7 cellular contexts compared by ENCODE assay signal in genomic region chr7:112449353-112449752, GRCh38. TPM values are rescaled to one million over a fixed set of nuclear protein-coding genes. Genes with fewer than 3 reads are reported as not detected.
DNase-seq lines count a peak whose midpoint lies in the region; ATAC-seq and TF ChIP-seq lines count a peak whose summit lies in the region.

No MANE protein-coding gene starts in this region.

- no peaks in the 10 kb centered on the region for H4K20me1 ChIP-seq in HCT116 (ENCODE audit: insufficient read depth)

- H3K4me3 ChIP-seq in HCT116 (replicated peaks in 1 of 2; ENCODE audit: low read depth in 1 of 2, low read length in 2 of 2) (peak overlapping the region; percentile 94 to 97), breast epithelium (peak overlapping the region in 2 of 3 donors; percentile 97 to 99), mesenchymal stem cell (ENCODE audit: insufficient read depth in 1 of 2, low read depth in 1 of 2, low read length in 2 of 2) (peak overlapping the region in 1 of 2 experiments; percentile 95)

- TF ChIP-seq CTCF in HCT116 (IDR thresholded peaks at IDR 0.05 in 2 of 3, conservative IDR thresholded peaks at IDR 0.05 in 1 of 3; ENCODE audit: borderline replicate concordance in 1 of 3, insufficient read depth in 1 of 3, low read depth in 2 of 3, low read length in 2 of 3) (no peak), breast epithelium (IDR thresholded peaks at IDR 0.05) (no peak)

- H2BK120ac ChIP-seq in mesenchymal stem cell (ENCODE audit: low read depth, low read length): no peak overlapping the region

- no peak overlapping the region for H2BK15ac ChIP-seq in mesenchymal stem cell (ENCODE audit: low read depth, poor library complexity, severe bottlenecking)

- no peaks in the 10 kb centered on the region for H3K9me2 ChIP-seq in HCT116 (ENCODE audit: insufficient read depth)

- no peak overlapping the region for H4K91ac ChIP-seq in mesenchymal stem cell (ENCODE audit: low read length)

- H3K23ac ChIP-seq in mesenchymal stem cell (ENCODE audit: low read length in 2 of 2): no peak overlapping the region

- 90% methylated on average over 2 of the region's 5 CpGs for WGBS in mesenchymal stem cell

- in situ Hi-C loops in SK-MEL-5 (cut with HindIII; ENCODE audit: low pct_unique_long_range_greater_than_20kb, low sequenced_read_pairs): no loop called here

- H3K27me3 ChIP-seq in HCT116 (ENCODE audit: insufficient read depth, low read length) (no peaks in the 10 kb centered on the region), breast epithelium (no peaks in the 10 kb centered on the region), mesenchymal stem cell (ENCODE audit: control insufficient read depth in 1 of 2, insufficient read depth in 1 of 2, low read length in 2 of 2) (no peaks in the 10 kb centered on the region)

- peak; percentile 27 for ATAC-seq in HCT116
- ATAC-seq in stimulated activated memory B cell treated with anti-CD40 and anti-IgM and Interleukin-4, amounts not matched to agents 10 μg/mL and 1 μg/mL and 100 μg/mL, for 72 hours: no peak
- no peak for ATAC-seq in GM18517 (IDR thresholded peaks at IDR 0.05; ENCODE audit: unreplicated experiment)

- H3K36me3 ChIP-seq in HCT116 (ENCODE audit: control insufficient read depth in 1 of 2, insufficient read depth in 2 of 2, low read length in 2 of 2): no peaks in the 10 kb centered on the region
- H3K36me3 ChIP-seq in breast epithelium: no peaks in the 10 kb centered on the region
- no peaks in the 10 kb centered on the region for H3K36me3 ChIP-seq in mesenchymal stem cell (ENCODE audit: control insufficient read depth in 1 of 2, insufficient read depth in 2 of 2, low read depth in 1 of 2, low read length in 2 of 2)

- TF ChIP-seq RAD21 in HCT116 (IDR thresholded peaks at IDR 0.05; ENCODE audit: low read depth): no peak

- peak overlapping the region; percentile 92 for H3K4me3 Mint-ChIP-seq in stimulated activated memory B cell treated with anti-CD40 and anti-IgM and Interleukin-4, amounts not matched to agents 10 μg/mL and 1 μg/mL and 100 μg/mL, for 72 hours

- H3K4me2 ChIP-seq in HCT116 (ENCODE audit: low read length): peak overlapping the region; percentile 90
- no peak overlapping the region for H3K4me2 ChIP-seq in mesenchymal stem cell (ENCODE audit: low read length, poor library complexity, severe bottlenecking)

- no peaks in the 10 kb centered on the region for H3K9me3 Mint-ChIP-seq in stimulated activated memory B cell treated with anti-CD40 and anti-IgM and Interleukin-4, amounts not matched to agents 10 μg/mL and 1 μg/mL and 100 μg/mL, for 72 hours

- no peak overlapping the region for H3K18ac ChIP-seq in mesenchymal stem cell (ENCODE audit: low read depth in 1 of 2, low read length in 2 of 2)

- TF ChIP-seq POLR2A in HCT116 (IDR thresholded peaks at IDR 0.05; ENCODE audit: borderline replicate concordance, extremely low read depth, insufficient read depth, insufficient read length) (no peak), breast epithelium (IDR thresholded peaks at IDR 0.05) (no peak)

- RAD21 ChIA-PET in HCT116 (lab: Charles Lee; ENCODE audit: low non-redundant PET in 1 of 2, low total read pairs in 2 of 2, uncharacterized antibody in 2 of 2, unreplicated experiment in 2 of 2): interaction anchor here in 1 of 2 experiments (0.6 kb wide), 1 partner anchor 22 kb away, joined by 4 read pairs; no protein-coding TSS in a partner anchor

- peak overlapping the region; percentile 98 for H3K27ac Mint-ChIP-seq in stimulated activated memory B cell treated with anti-CD40 and anti-IgM and Interleukin-4, amounts not matched to agents 10 μg/mL and 1 μg/mL and 100 μg/mL, for 72 hours

- H3K4me1 Mint-ChIP-seq in stimulated activated memory B cell treated with anti-CD40 and anti-IgM and Interleukin-4, amounts not matched to agents 10 μg/mL and 1 μg/mL and 100 μg/mL, for 72 hours: peaks cover 34% of the 10 kb centered on the region

- H3K79me1 ChIP-seq in mesenchymal stem cell (replicated peaks; ENCODE audit: low read length, poor library complexity, severe bottlenecking): no peaks in the 10 kb centered on the region

- no peaks in the 10 kb centered on the region for H3K36me3 Mint-ChIP-seq in stimulated activated memory B cell treated with anti-CD40 and anti-IgM and Interleukin-4, amounts not matched to agents 10 μg/mL and 1 μg/mL and 100 μg/mL, for 72 hours

- H3K4me1 ChIP-seq in HCT116 (ENCODE audit: control insufficient read depth in 1 of 2, insufficient read depth in 2 of 2, low read length in 2 of 2) (peaks cover 18 to 32% of the 10 kb centered on the region in 2 experiments), breast epithelium (no peaks in the 10 kb centered on the region), mesenchymal stem cell (ENCODE audit: control insufficient read depth, insufficient read depth, low read depth, low read length) (peaks cover 3% of the 10 kb centered on the region)

- no peak overlapping the region for H3K4ac ChIP-seq in mesenchymal stem cell (ENCODE audit: low read depth in 1 of 2, low read length in 2 of 2)

- H2BK12ac ChIP-seq in mesenchymal stem cell (ENCODE audit: low read length in 2 of 2): no peak overlapping the region

- no TSS peak for BruUV-seq in HCT116 (replicated peaks; lab: Mats Ljungman, UMichigan)

- no peak overlapping the region for H3K14ac ChIP-seq in mesenchymal stem cell (ENCODE audit: low read length in 2 of 2)

- intact Hi-C loops in HCT116 (cut with micrococcal nuclease) (no loop called here), breast epithelium (cut with DNase I; ENCODE audit: low total_unique reads) (no loop called here)

- H2AK5ac ChIP-seq in mesenchymal stem cell (ENCODE audit: low read length, severe bottlenecking): no peak overlapping the region

- H2BK5ac ChIP-seq in mesenchymal stem cell (ENCODE audit: low read depth, low read length, poor library complexity, severe bottlenecking): no peak overlapping the region

- POLR2A ChIA-PET in HCT116 (lab: Charles Lee): interaction anchor here (1.0 to 3.1 kb wide), 4 partner anchors 12 to 696 kb away, joined by 3 to 27 read pairs (median 12); no protein-coding TSS in a partner anchor

- H3K9me3 ChIP-seq in HCT116 (ENCODE audit: control insufficient read depth in 1 of 2, insufficient read depth in 1 of 2, low read depth in 1 of 2, low read length in 2 of 2) (no peaks in the 10 kb centered on the region), breast epithelium (no peaks in the 10 kb centered on the region), mesenchymal stem cell (ENCODE audit: control insufficient read depth, low read length) (no peaks in the 10 kb centered on the region)

- peaks cover 40% of the 10 kb centered on the region for H3K79me2 ChIP-seq in HCT116 (ENCODE audit: insufficient read depth, low read length)

- no peak overlapping the region for H4K8ac ChIP-seq in mesenchymal stem cell (ENCODE audit: low read length)

- peak; percentile 59 for DNase-seq in HCT116 (ENCODE audit: low read depth, low spot score)
- DNase-seq in SK-MEL-5 (ENCODE audit: low read depth, low spot score): peak; percentile 19
- no peak for DNase-seq in breast epithelium (ENCODE audit: low spot score in 2 of 2)
- no peak for DNase-seq in mesenchymal stem cell
- no peak for DNase-seq in GM19240 (ENCODE audit: insufficient read length, low spot score)

- H2AFZ ChIP-seq in HCT116 (ENCODE audit: low read depth, low read length, poor library complexity, severe bottlenecking): peak overlapping the region; percentile 27
- no peak overlapping the region for H2AFZ ChIP-seq in mesenchymal stem cell (ENCODE audit: low read depth, low read length)

- H3K27ac ChIP-seq in HCT116 (ENCODE audit: low read depth, low read length): peak overlapping the region; percentile 45
- H3K27ac ChIP-seq in breast epithelium: peak overlapping the region; percentile 99
- no peak overlapping the region for H3K27ac ChIP-seq in mesenchymal stem cell (ENCODE audit: low read length, poor library complexity, severe bottlenecking)

- peak overlapping the region; percentile 97 for H3K9ac ChIP-seq in HCT116 (ENCODE audit: low read length)
- peak overlapping the region; percentile 99 for H3K9ac ChIP-seq in mesenchymal stem cell (ENCODE audit: low read length)

- H3K27me3 Mint-ChIP-seq in stimulated activated memory B cell treated with anti-CD40 and anti-IgM and Interleukin-4, amounts not matched to agents 10 μg/mL and 1 μg/mL and 100 μg/mL, for 72 hours: no peaks in the 10 kb centered on the region

- CTCF ChIA-PET in HCT116 (lab: Charles Lee): no interaction called here

TF ChIP-seq in HCT116, 20 proteins besides CTCF, POLR2A, EP300 and RAD21 (continues in another document):
- peak; percentile 66 for TF ChIP-seq SP1 (IDR thresholded peaks at IDR 0.05; ENCODE audit: low read depth)
- peak; percentile 69 for TF ChIP-seq CBX3 (IDR thresholded peaks at IDR 0.05; ENCODE audit: low read depth)
- peak; percentile 94 for TF ChIP-seq FOSL1 (IDR thresholded peaks at IDR 0.05; ENCODE audit: low read depth)
- no peak for TF ChIP-seq ELF1 (IDR thresholded peaks at IDR 0.05; ENCODE audit: borderline replicate concordance, low read depth)
- TF ChIP-seq JUND (IDR thresholded peaks at IDR 0.05): peak; percentile 93
- peak; percentile 87 for TF ChIP-seq TCF7L2 (IDR thresholded peaks at IDR 0.05; ENCODE audit: borderline replicate concordance, extremely low read depth, insufficient read depth, insufficient read length)
- TF ChIP-seq ZFX (IDR thresholded peaks at IDR 0.05): no peak
- TF ChIP-seq SRF (IDR thresholded peaks at IDR 0.05; ENCODE audit: low read depth): peak; percentile 68
- no peak for TF ChIP-seq ATF3 (IDR thresholded peaks at IDR 0.05)
- TF ChIP-seq SIN3A (IDR thresholded peaks at IDR 0.05; ENCODE audit: low read depth): peak; percentile 57

RNA-seq across cellular contexts. Expression of gene IFRD1, which starts 0.9 kb away (rescaled TPM):
- 43.6 TPM for total RNA-seq in HCT116 (2021; ENCODE audit: unreplicated experiment)
- polyA plus RNA-seq in HCT116 (2012): 17.2 and 26.3 TPM in 2 replicates
- total RNA-seq in SK-MEL-5 (2014; rRNA removed; shearing (Covaris generic)): 64.7 and 69.3 TPM in 2 replicates
- polyA plus RNA-seq in SK-MEL-5 (2015; cell fraction: cytosol; rRNA removed): 60.1 and 66.4 TPM in 2 replicates
- polyA plus RNA-seq in SK-MEL-5 (2015; cell fraction: nucleus; rRNA removed): 372 and 376 TPM in 2 replicates
- 100 to 1,000 TPM in 1 of 3 donors, 10 to 100 TPM in 2; 82.7 to 146 (median 91.8) TPM for total RNA-seq in breast epithelium
- polyA plus RNA-seq in mesenchymal stem cell (2013, experiment 1 of 2): 25.6 TPM
- polyA plus RNA-seq in mesenchymal stem cell (2013, experiment 2 of 2): 26.0 TPM

RNA-seq across cellular contexts. Expression of gene LSMEM1, which starts 31.4 kb away (rescaled TPM):
- 1.6 TPM for total RNA-seq in HCT116 (2021; ENCODE audit: unreplicated experiment)
- polyA plus RNA-seq in HCT116 (2012): 0.25 and 0.26 TPM in 2 replicates
- total RNA-seq in SK-MEL-5 (2014; rRNA removed; shearing (Covaris generic)): 0.98 and 1.2 TPM in 2 replicates
- polyA plus RNA-seq in SK-MEL-5 (2015; cell fraction: cytosol; rRNA removed): 0.50 and 1.0 TPM in 2 replicates
- 33.6 and 38.8 TPM in 2 replicates for polyA plus RNA-seq in SK-MEL-5 (2015; cell fraction: nucleus; rRNA removed)
- total RNA-seq in breast epithelium: 1 to 10 TPM; 2.3 to 3.6 (median 2.9) TPM
- 0.50 TPM for polyA plus RNA-seq in mesenchymal stem cell (2013, experiment 1 of 2)
- 1.0 TPM for polyA plus RNA-seq in mesenchymal stem cell (2013, experiment 2 of 2)

Comparison
In these comparisons a context has a peak if more than half of its experiments do, and no peak if none do; other contexts are left out.
1. DNase-seq: peak in HCT116 (single experiment) and SK-MEL-5 (single experiment); none in breast epithelium (0 of 2), mesenchymal stem cell (single experiment) and GM19240 (single experiment).